Comparison of ENCODE assay signal across 24 cellular contexts in the genomic region with DNA sequence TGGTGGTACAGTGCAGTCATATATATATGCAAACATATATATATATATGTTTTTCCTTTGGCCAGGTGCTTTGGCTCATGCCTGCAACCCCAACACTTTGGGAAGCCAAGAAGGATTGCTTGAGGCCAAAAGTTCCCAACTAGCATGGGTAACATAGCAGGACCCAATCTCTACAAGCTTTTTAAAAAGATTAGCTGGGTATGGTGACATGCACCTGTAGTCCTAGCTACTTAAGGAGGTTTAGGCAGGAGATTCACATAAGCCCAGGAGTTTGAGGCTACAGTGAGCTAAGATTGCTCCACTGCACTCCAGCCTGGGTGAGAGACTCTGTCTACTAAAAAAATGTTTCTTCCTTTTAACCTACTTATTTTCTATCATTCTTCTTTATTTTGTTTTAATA. TPM values are rescaled to one million over a fixed set of nuclear protein-coding genes. Genes with fewer than 3 reads are reported as not detected.
"Had no signal": no experiment of that assay in that cellular context is flagged by ENCODE, and none has a peak within 500 bp of the region (broad histone marks: within the 10 kb centered on the region; RNA-seq: fewer than 3 reads in every experiment).

No MANE protein-coding gene starts in this region.

- H3K36me3 Mint-ChIP-seq: memory B cell had no signal

- H3K27ac Mint-ChIP-seq: activated naive CD8-positive, alpha-beta T cell; activated T-helper 1 cell treated with anti-CD3 and anti-CD28 coated beads, Interleukin-12 subunit alpha, Interleukin-12 subunit beta, Interleukin-2, Interleukin-4 antibody, amounts not matched to agents 30 ng/mL and 10 ng/mL and 1 ng/mL, durations not matched to agents 14 hours and 24 hours and 36 hours; endodermal cell; memory B cell; naive thymus-derived CD4-positive, alpha-beta T cell had no signal

- H3K4me3 Mint-ChIP-seq: activated naive CD8-positive, alpha-beta T cell; activated T-helper 1 cell treated with anti-CD3 and anti-CD28 coated beads, Interleukin-12 subunit alpha, Interleukin-12 subunit beta, Interleukin-2, Interleukin-4 antibody, amounts not matched to agents 30 ng/mL and 10 ng/mL and 1 ng/mL, durations not matched to agents 14 hours and 24 hours and 36 hours; endodermal cell; memory B cell; naive thymus-derived CD4-positive, alpha-beta T cell; neural crest cell had no signal

- H3K27me3 Mint-ChIP-seq: activated naive CD8-positive, alpha-beta T cell had no signal

- H3K4me1 Mint-ChIP-seq: memory B cell; naive thymus-derived CD4-positive, alpha-beta T cell; neural crest cell had no signal

- DNase-seq: activated CD4-positive, CD25-positive, alpha-beta regulatory T cell treated with anti-CD3 and anti-CD28 coated beads, Interleukin-2, amount 50 U/mL, for 72 hours; activated gamma-delta T cell treated with Interleukin-2 at 50 U/mL for 16 hours; amniotic stem cell; cerebellar nuclear complex; endodermal cell; esophagus squamous epithelium; gastrocnemius medialis; head of caudate nucleus; hypothalamus; naive thymus-derived CD4-positive, alpha-beta T cell; occipital lobe; sigmoid colon; stimulated activated CD4-positive, alpha-beta T cell treated with anti-CD3 and anti-CD28 coated beads, Interleukin-4, amount 100 ng/mL, for 1 hour; stimulated activated naive CD4-positive, alpha-beta T cell; upper lobe of left lung had no signal

- ATAC-seq: gastrocnemius medialis; naive thymus-derived CD4-positive, alpha-beta T cell; SK-N-SH treated with all-trans-retinoic acid at 6 μM for 48 hours had no signal

- H3K9me3 Mint-ChIP-seq: activated T-helper 1 cell treated with anti-CD3 and anti-CD28 coated beads, Interleukin-12 subunit alpha, Interleukin-12 subunit beta, Interleukin-2, Interleukin-4 antibody, amounts not matched to agents 30 ng/mL and 10 ng/mL and 1 ng/mL, durations not matched to agents 14 hours and 24 hours and 36 hours; endodermal cell; neural crest cell had no signal

RNA-seq across cellular contexts. Expression of gene PZP, which starts 10.2 kb away (rescaled TPM):
- total RNA-seq: activated T-helper 1 cell treated with anti-CD3 and anti-CD28 coated beads, Interleukin-12 subunit alpha, Interleukin-12 subunit beta, Interleukin-2, Interleukin-4 antibody, amounts not matched to agents 30 ng/mL and 10 ng/mL and 1 ng/mL, durations not matched to agents 14 hours and 24 hours and 36 hours; esophagus squamous epithelium; lower leg skin; naive thymus-derived CD4-positive, alpha-beta T cell; neural crest cell; occipital lobe; renal cortical epithelial cell; smooth muscle cell; T-helper 2 cell treated with Interferon-gamma antibody and Interleukin-4, amounts not matched to agents 100 ng/mL and 5 ng/mL, for 36 hours had no signal
